ENCODE assay signal across 15 cellular contexts in genomic region chr21:17390575-17390974, GRCh38.
A peak's percentile ranks its signal among the peaks of the same experiment; 100 is the strongest.
DNase-seq lines count a peak whose midpoint lies in the region; ATAC-seq and TF ChIP-seq lines count a peak whose summit lies in the region.
"Had no signal": no experiment of that assay in that cellular context is flagged by ENCODE, and none has a peak within 500 bp of the region (broad histone marks: within the 10 kb centered on the region; RNA-seq: fewer than 3 reads in every experiment).

No MANE protein-coding gene starts in this region.

- peaks cover 34% of the 10 kb centered on the region for H3K4me1 Mint-ChIP-seq in neural progenitor cell

- no peak for TF ChIP-seq CTCF in neural progenitor cell (IDR thresholded peaks at IDR 0.05)

- no peaks in the 10 kb centered on the region for H3K79me2 ChIP-seq in neural progenitor cell (ENCODE audit: low read depth)

- no peak overlapping the region for H3K9ac ChIP-seq in neural progenitor cell

- no peaks in the 10 kb centered on the region for H4K20me1 ChIP-seq in neural progenitor cell (ENCODE audit: low read depth)

- DNase-seq in COLO829 (ENCODE audit: low spot score) (peak; percentile 59), HT1080 (ENCODE audit: low read depth) (peak; percentile 22), dermis blood vessel endothelial cell (peak; percentile 14), neural progenitor cell (ENCODE audit: low spot score) (no peak), NCI-H1105 (lab: John Stamatoyannopoulos, UW) (no peak), GDM1 (lab: John Stamatoyannopoulos, UW) (no peak)
- DNase-seq: BE2C; Caco-2; CD8-positive, alpha-beta T cell; H7; KG1 had no signal

- peaks cover 19% of the 10 kb centered on the region for H3K4me1 ChIP-seq in neural progenitor cell
- H3K4me1 ChIP-seq: BE2C, Caco-2 had no signal

- no peak overlapping the region for H3K27ac ChIP-seq in neural progenitor cell

- peaks cover 4% of the 10 kb centered on the region for H3K9me3 Mint-ChIP-seq in neural progenitor cell
- H3K9me3 Mint-ChIP-seq: CD14-positive monocyte; CD8-positive, alpha-beta T cell; GM23338; IgD-negative memory B cell had no signal

- H3K4me2 ChIP-seq in neural progenitor cell = no peak overlapping the region
- H3K4me2 ChIP-seq: GM23338 had no signal

- H3K4me3 Mint-ChIP-seq in neural progenitor cell = no peak overlapping the region
- H3K4me3 Mint-ChIP-seq: CD14-positive monocyte; CD8-positive, alpha-beta T cell; GM23338; IgD-negative memory B cell had no signal

- no peaks in the 10 kb centered on the region for H3K36me3 ChIP-seq in neural progenitor cell
- H3K36me3 ChIP-seq: BE2C had no signal

- no peaks in the 10 kb centered on the region for H3K9me3 ChIP-seq in neural progenitor cell (ENCODE audit: low read depth)
- H3K9me3 ChIP-seq: BE2C, Caco-2 had no signal

- H3K27ac Mint-ChIP-seq in neural progenitor cell = peak overlapping the region; percentile 29
- H3K27ac Mint-ChIP-seq: CD14-positive monocyte; CD8-positive, alpha-beta T cell; GM23338 had no signal

- H3K4me3 ChIP-seq in neural progenitor cell = no peak overlapping the region
- H3K4me3 ChIP-seq: GM23338 had no signal

- peaks cover 2% of the 10 kb centered on the region for H3K27me3 Mint-ChIP-seq in neural progenitor cell (ENCODE audit: insufficient read depth, low read depth)

- no peaks in the 10 kb centered on the region for H3K27me3 ChIP-seq in neural progenitor cell
- H3K27me3 ChIP-seq: BE2C had no signal

- H2AFZ ChIP-seq in neural progenitor cell (replicated peaks) = no peak overlapping the region
- H2AFZ ChIP-seq: GM23338 had no signal

- no peak for ATAC-seq in GM19397 (IDR thresholded peaks at IDR 0.05; ENCODE audit: unreplicated experiment)
- ATAC-seq: CD8-positive, alpha-beta T cell; GM23338 had no signal

- peaks cover 6% of the 10 kb centered on the region for H3F3A ChIP-seq in neural progenitor cell (ENCODE audit: low read depth)

- peaks cover 1% of the 10 kb centered on the region for H3K36me3 Mint-ChIP-seq in neural progenitor cell
- H3K36me3 Mint-ChIP-seq: CD14-positive monocyte; CD8-positive, alpha-beta T cell; IgD-negative memory B cell had no signal

Comparison
In these comparisons a context has a peak if more than half of its experiments do, and no peak if none do; other contexts are left out.
1. DNase-seq: peak in COLO829 (single experiment), HT1080 (single experiment) and dermis blood vessel endothelial cell (single experiment); none in neural progenitor cell (single experiment), NCI-H1105 (single experiment) and GDM1 (single experiment).